Comparison of ENCODE assay signal across 17 cellular contexts in genomic region chr4:54940996-54941395, GRCh38.
DNase-seq lines count a peak whose midpoint lies in the region; ATAC-seq and TF ChIP-seq lines count a peak whose summit lies in the region.
"Had no signal": no experiment of that assay in that cellular context is flagged by ENCODE, and none has a peak within 500 bp of the region (broad histone marks: within the 10 kb centered on the region; RNA-seq: fewer than 3 reads in every experiment).

No MANE protein-coding gene starts in this region.

- no TSS peak for BruUV-seq in OCI-LY7 (replicated peaks; lab: Mats Ljungman, UMichigan)

- H2AFZ ChIP-seq in OCI-LY7 (ENCODE audit: low read length): peak overlapping the region; percentile 91

- H3K9me3 ChIP-seq in CD8-positive, alpha-beta T cell (ENCODE audit: low read length): no peaks in the 10 kb centered on the region
- H3K9me3 ChIP-seq in OCI-LY7 (ENCODE audit: low read length): no peaks in the 10 kb centered on the region
- H3K9me3 ChIP-seq: gastroesophageal sphincter, spleen had no signal

- H3K4me3 ChIP-seq in CD8-positive, alpha-beta T cell (ENCODE audit: low read depth, low read length): peak overlapping the region; percentile 17
- H3K4me3 ChIP-seq in OCI-LY7 (ENCODE audit: low read depth, low read length, poor library complexity, severe bottlenecking): no peak overlapping the region
- H3K4me3 ChIP-seq: gastroesophageal sphincter had no signal

- peak overlapping the region; percentile 71 for H3K4me3 Mint-ChIP-seq in CD8-positive, alpha-beta T cell
- H3K4me3 Mint-ChIP-seq: HFFc6 had no signal

- H3K27me3 Mint-ChIP-seq in CD8-positive, alpha-beta T cell (ENCODE audit: low read depth): no peaks in the 10 kb centered on the region

- TF ChIP-seq CTCF in CD8-positive, alpha-beta T cell (IDR thresholded peaks at IDR 0.05): no peak
- TF ChIP-seq CTCF in OCI-LY7 (conservative IDR thresholded peaks at IDR 0.05; ENCODE audit: low read length): no peak

- POLR2A ChIA-PET in CD8-positive, alpha-beta T cell (lab: Charles Lee): interaction anchor here (2.2 kb wide), 1 partner anchor 11 kb away, joined by 5 read pairs; no protein-coding TSS in a partner anchor
- POLR2A ChIA-PET in OCI-LY7 (lab: Charles Lee): interaction anchor here (0.6 kb wide), 2 partner anchors 918 to 1276 kb away, joined by 3 to 7 read pairs; no protein-coding TSS in a partner anchor

- H3K27ac ChIP-seq in CD8-positive, alpha-beta T cell (ENCODE audit: low read depth, low read length): peak overlapping the region; percentile 59
- no peak overlapping the region for H3K27ac ChIP-seq in OCI-LY7 (ENCODE audit: low read depth, low read length, poor library complexity, severe bottlenecking)
- H3K27ac ChIP-seq: brain microvascular endothelial cell, gastroesophageal sphincter, RWPE1 had no signal

- peaks cover 56% of the 10 kb centered on the region for H3K4me1 Mint-ChIP-seq in CD8-positive, alpha-beta T cell (ENCODE audit: low read depth)

- no peaks in the 10 kb centered on the region for H3K36me3 ChIP-seq in CD8-positive, alpha-beta T cell (ENCODE audit: insufficient read depth, low read length)
- no peaks in the 10 kb centered on the region for H3K36me3 ChIP-seq in OCI-LY7 (ENCODE audit: insufficient read depth, low read length)
- H3K36me3 ChIP-seq: brain microvascular endothelial cell, gastroesophageal sphincter, spleen had no signal

- H3K4me2 ChIP-seq in OCI-LY7 (ENCODE audit: low read length): 0 out of 2 replicates have a peak overlapping the region, but pooled peaks have one; percentile 41

- H3K4me1 ChIP-seq in CD8-positive, alpha-beta T cell (ENCODE audit: insufficient read depth, low read length): peaks cover 40% of the 10 kb centered on the region
- peaks cover 23% of the 10 kb centered on the region for H3K4me1 ChIP-seq in OCI-LY7 (ENCODE audit: insufficient read depth, low read length, poor library complexity, severe bottlenecking)

- peak overlapping the region; percentile 98 for H3K27ac Mint-ChIP-seq in CD8-positive, alpha-beta T cell
- H3K27ac Mint-ChIP-seq: HFFc6 had no signal

- peak in 1 of 7 experiments; percentile 56 for DNase-seq in CD8-positive, alpha-beta T cell
- DNase-seq in OCI-LY7 (ENCODE audit: low spot score): peak; percentile 11
- peak; percentile 5 for DNase-seq in activated T-helper 9 cell treated with anti-CD3 and anti-CD28 coated beads, Interleukin-2, amount 50 U/mL, for 16 hours (ENCODE audit: low read depth)
- DNase-seq in stimulated activated CD4-positive, alpha-beta T cell treated with anti-CD3 and anti-CD28 coated beads, Interleukin-4, amount 100 ng/mL, for 24 hours: peak; percentile 52
- DNase-seq in foreskin melanocyte: no peak
- no peak for DNase-seq in NCI-H2196 (lab: John Stamatoyannopoulos, UW; ENCODE audit: unreplicated experiment)
- DNase-seq: brain microvascular endothelial cell, HFFc6, NCI-H1092, NCI-H774, spleen, substantia nigra had no signal

- CTCF ChIA-PET in CD8-positive, alpha-beta T cell (lab: Charles Lee): interaction anchor here (0.6 kb wide), 1 partner anchor 257 kb away, joined by 3 read pairs; no protein-coding TSS in a partner anchor
- CTCF ChIA-PET in OCI-LY7 (lab: Charles Lee; ENCODE audit: unreplicated experiment): no interaction called here

- H3K9me3 Mint-ChIP-seq in CD8-positive, alpha-beta T cell: no peaks in the 10 kb centered on the region
- H3K9me3 Mint-ChIP-seq: HFFc6 had no signal

- H3K79me2 ChIP-seq in OCI-LY7 (ENCODE audit: insufficient read depth, low read depth, low read length): no peaks in the 10 kb centered on the region

- H3K27me3 ChIP-seq in CD8-positive, alpha-beta T cell (ENCODE audit: insufficient read depth, low read length): no peaks in the 10 kb centered on the region
- H3K27me3 ChIP-seq: brain microvascular endothelial cell, gastroesophageal sphincter had no signal

- no peaks in the 10 kb centered on the region for H3K9me2 ChIP-seq in OCI-LY7 (ENCODE audit: insufficient read depth, low read length)

- intact Hi-C loops in CD8-positive, alpha-beta T cell (cut with DNase I, micrococcal nuclease): loop anchor here (5.0 to 10.0 kb wide), 6 partner anchors 604 to 1576 kb away; partner anchors contain the start of genes CLOCK (in 2 of the 2), AASDH (in 1 of the 2), CEP135 (in 1 of the 2) and CHIC2 (in 1 of the 2)
- intact Hi-C loops in OCI-LY7 (cut with micrococcal nuclease; ENCODE audit: unreplicated experiment): no loop called here

- ATAC-seq in CD8-positive, alpha-beta T cell: no peak
- ATAC-seq in GM21717 (IDR thresholded peaks at IDR 0.05; ENCODE audit: unreplicated experiment) (no peak), GM21825 (IDR thresholded peaks at IDR 0.05; ENCODE audit: unreplicated experiment) (no peak)
- ATAC-seq: gastroesophageal sphincter, HepG2 had no signal

- no peaks in the 10 kb centered on the region for H4K20me1 ChIP-seq in OCI-LY7 (ENCODE audit: insufficient read depth, low read length)

- no peaks in the 10 kb centered on the region for H3K36me3 Mint-ChIP-seq in CD8-positive, alpha-beta T cell

Comparison
In these comparisons a context has a peak if more than half of its experiments do, and no peak if none do; other contexts are left out.
1. DNase-seq: peak in OCI-LY7 (single experiment), activated T-helper 9 cell treated with anti-CD3 and anti-CD28 coated beads, Interleukin-2, amount 50 U/mL, for 16 hours (single experiment) and stimulated activated CD4-positive, alpha-beta T cell treated with anti-CD3 and anti-CD28 coated beads, Interleukin-4, amount 100 ng/mL, for 24 hours (single experiment); none in foreskin melanocyte (single experiment) and NCI-H2196 (single experiment).